Comparison of ENCODE assay signal across 1 cellular context in genomic region chr6:160692369-160692959, GRCh38.
TF ChIP-seq lines count a peak whose summit lies in the region.

No MANE protein-coding gene starts in this region.

TF ChIP-seq in GM23338, 12 proteins besides CTCF, POLR2A, EP300 and RAD21 (continued from another document):
- TF ChIP-seq REST (IDR thresholded peaks at IDR 0.05; ENCODE audit: unreplicated experiment) (no peak), ETS1 (IDR thresholded peaks at IDR 0.05) (no peak), POLR2AphosphoS5 (IDR thresholded peaks at IDR 0.05; ENCODE audit: low read depth) (no peak), ZNF331 (CRISPR knock-in tag; IDR thresholded peaks at IDR 0.05; ENCODE audit: low read depth) (no peak), STAT1 (IDR thresholded peaks at IDR 0.05; ENCODE audit: unreplicated experiment) (no peak)
